Comparison of ENCODE assay signal across 13 cellular contexts in the genomic region with DNA sequence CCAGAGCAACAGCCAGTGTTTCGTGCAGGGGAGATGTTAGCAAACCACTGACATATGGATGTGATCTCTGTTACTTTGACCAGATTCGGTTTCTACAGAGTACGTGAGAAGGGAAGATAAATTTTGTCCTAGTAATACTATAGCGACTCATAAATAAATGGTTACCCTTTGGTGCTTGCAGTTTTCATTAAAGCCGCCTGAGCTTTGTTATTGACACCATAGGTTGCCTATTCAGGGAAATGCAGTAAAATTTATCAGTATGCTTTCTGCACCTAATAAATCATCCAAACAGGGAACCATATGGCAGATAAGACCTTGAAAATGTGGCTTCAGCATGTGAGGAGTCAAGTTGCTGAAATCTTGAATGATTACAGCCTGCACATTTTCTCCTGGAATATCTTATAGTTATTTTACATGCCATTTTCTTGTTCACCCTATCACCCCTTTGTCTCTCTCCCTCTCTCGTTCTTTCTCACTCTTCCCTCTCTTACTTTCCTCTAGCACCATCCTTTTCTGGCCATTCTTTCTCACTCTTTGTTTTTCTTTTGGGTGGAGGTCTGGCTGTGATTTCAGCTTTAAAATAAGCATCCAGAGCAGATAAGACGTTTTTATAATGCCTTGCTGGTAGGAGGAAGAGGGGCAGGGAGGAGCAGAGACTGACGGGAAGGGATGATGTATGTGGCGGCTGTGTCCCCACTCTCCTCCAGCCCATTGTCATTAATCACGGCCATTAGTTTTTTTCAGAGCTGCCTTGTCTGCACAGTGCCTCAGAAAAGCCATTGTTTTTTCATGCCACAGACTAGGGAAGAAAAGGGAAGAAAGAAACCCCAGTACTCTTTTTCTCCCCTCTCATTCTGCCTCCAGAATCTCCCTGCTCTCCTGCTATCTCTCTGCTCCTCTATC.
A peak's percentile ranks its signal among the peaks of the same experiment; 100 is the strongest.
DNase-seq lines count a peak whose midpoint lies in the region; ATAC-seq, FAIRE-seq and TF ChIP-seq lines count a peak whose summit lies in the region.
"Had no signal": no experiment of that assay in that cellular context is flagged by ENCODE, and none has a peak within 500 bp of the region (broad histone marks: within the 10 kb centered on the region; RNA-seq: fewer than 3 reads in every experiment).

No MANE protein-coding gene starts in this region.

- H4K20me1 ChIP-seq in BLaER1 treated with 17β-estradiol and CSF1 and Interleukin-3, amounts not matched to agents 10 nM and 100 nM, result no peaks in the 10 kb centered on the region

- 0 out of 20 replicates have a peak overlapping the region, but pooled peaks of 1 of the 10 experiments have one; percentile 7 for H3K4me3 ChIP-seq in BLaER1 treated with 17β-estradiol and CSF1 and Interleukin-3, amounts not matched to agents 10 nM and 100 nM
- H3K4me3 ChIP-seq in fibroblast of the aortic adventitia (ENCODE audit: low read depth, low read length) (peak overlapping the region; percentile 6), HAP-1 (no peak overlapping the region)

- no peak overlapping the region for H3K4me3 Mint-ChIP-seq in Calu3 (ENCODE audit: low read depth, unreplicated experiment)
- no peak overlapping the region for H3K4me3 Mint-ChIP-seq in activated T-cell treated with anti-CD3 and anti-CD28 coated beads, Interleukin-2, amount 50 U/mL, for 4 hours
- H3K4me3 Mint-ChIP-seq: activated B cell treated with CpG ODN at 0.5 μM for 24 hours had no signal

- peak; percentile 33 for ATAC-seq in GM21786 (IDR thresholded peaks at IDR 0.05; ENCODE audit: unreplicated experiment)
- ATAC-seq in activated T-cell treated with anti-CD3 and anti-CD28 coated beads, Interleukin-2, amount 50 U/mL, for 4 hours, result no peak

- no peaks in the 10 kb centered on the region for H3K36me3 Mint-ChIP-seq in Calu3 (ENCODE audit: insufficient read depth, unreplicated experiment)
- no peaks in the 10 kb centered on the region for H3K36me3 Mint-ChIP-seq in activated T-cell treated with anti-CD3 and anti-CD28 coated beads, Interleukin-2, amount 50 U/mL, for 4 hours (ENCODE audit: insufficient read depth)

- H3K4me1 Mint-ChIP-seq in Calu3 (ENCODE audit: low read depth, unreplicated experiment), result no peaks in the 10 kb centered on the region
- H3K4me1 Mint-ChIP-seq in activated T-cell treated with anti-CD3 and anti-CD28 coated beads, Interleukin-2, amount 50 U/mL, for 4 hours (ENCODE audit: low read depth), result no peaks in the 10 kb centered on the region

- peak overlapping the region in 6 of 11 experiments; percentile 44 to 94 (median 78); a peak in 10 of 22 replicates for H3K27ac ChIP-seq in BLaER1 treated with 17β-estradiol and CSF1 and Interleukin-3, amounts not matched to agents 10 nM and 100 nM
- H3K27ac ChIP-seq: parathyroid adenoma, RWPE1 had no signal

- no peaks in the 10 kb centered on the region for H3K9me3 Mint-ChIP-seq in Calu3 (ENCODE audit: low read depth, unreplicated experiment)
- H3K9me3 Mint-ChIP-seq in activated T-cell treated with anti-CD3 and anti-CD28 coated beads, Interleukin-2, amount 50 U/mL, for 4 hours, result no peaks in the 10 kb centered on the region
- H3K9me3 Mint-ChIP-seq: activated B cell treated with CpG ODN at 0.5 μM for 24 hours had no signal

- CTCF ChIA-PET in Calu3 (lab: Charles Lee), result interaction anchor here (0.7 kb wide), 1 partner anchor 1084 kb away, joined by 3 read pairs; no protein-coding TSS in a partner anchor

- BruUV-seq in Calu3 (replicated peaks; lab: Mats Ljungman, UMichigan), result no TSS peak

- H3K27me3 Mint-ChIP-seq in Calu3 (ENCODE audit: unreplicated experiment), result peaks cover 31% of the 10 kb centered on the region
- H3K27me3 Mint-ChIP-seq in activated T-cell treated with anti-CD3 and anti-CD28 coated beads, Interleukin-2, amount 50 U/mL, for 4 hours (ENCODE audit: low read depth), result peaks cover 13% of the 10 kb centered on the region

- in situ Hi-C loops in HAP-1 (cut with MboI; ENCODE audit: low sequenced_read_pairs), result no loop called here

- no peak overlapping the region for H3K27ac Mint-ChIP-seq in Calu3 (ENCODE audit: unreplicated experiment)
- H3K27ac Mint-ChIP-seq: activated B cell treated with CpG ODN at 0.5 μM for 24 hours had no signal

- peak overlapping the region in 5 of 11 experiments; percentile 61 to 87 (median 82); a peak in 10 of 22 replicates for H3K4me2 ChIP-seq in BLaER1 treated with 17β-estradiol and CSF1 and Interleukin-3, amounts not matched to agents 10 nM and 100 nM

- intact Hi-C loops in Calu3 (cut with micrococcal nuclease; ENCODE audit: unreplicated experiment), result no loop called here

- peak overlapping the region in 4 of 11 experiments; percentile 51 to 70 (median 61); a peak in 7 of 22 replicates for H3K9ac ChIP-seq in BLaER1 treated with 17β-estradiol and CSF1 and Interleukin-3, amounts not matched to agents 10 nM and 100 nM
- H3K9ac ChIP-seq: parathyroid adenoma had no signal

- DNase-seq in HTR-8/SVneo (ENCODE audit: insufficient read length, low spot score) (peak; percentile 13), fibroblast of the aortic adventitia (ENCODE audit: low read depth) (peak; percentile 94), DMS53 (lab: John Stamatoyannopoulos, UW) (no peak), Calu3 (no peak), HAP-1 (ENCODE audit: low spot score in 2 of 2) (no peak)
- no peak for DNase-seq in activated T-cell treated with anti-CD3 and anti-CD28 coated beads, Interleukin-2, amount 50 U/mL, for 4 hours
- DNase-seq: activated B cell treated with CpG ODN at 0.5 μM for 24 hours; activated effector memory CD4-positive, alpha-beta T cell treated with anti-CD3 and anti-CD28 coated beads, Interleukin-2, amount 50 U/mL, for 16 hours; NCI-H1048 had no signal

- H3K36me3 ChIP-seq in BLaER1 treated with 17β-estradiol and CSF1 and Interleukin-3, amounts not matched to agents 10 nM and 100 nM, result no peaks in the 10 kb centered on the region
- H3K36me3 ChIP-seq in HAP-1 (replicated peaks), result no peaks in the 10 kb centered on the region

- TF ChIP-seq CTCF in fibroblast of the aortic adventitia (IDR thresholded peaks at IDR 0.05; ENCODE audit: insufficient read depth, low read length) (no peak), Calu3 (IDR thresholded peaks at IDR 0.05; ENCODE audit: unreplicated experiment) (no peak)

- H3K4me1 ChIP-seq in BLaER1 treated with 17β-estradiol and CSF1 and Interleukin-3, amounts not matched to agents 10 nM and 100 nM, result peaks cover 0 to 82% (median 20%) of the 10 kb centered on the region in 10 experiments; a peak in 12 of 20 replicates
- no peaks in the 10 kb centered on the region for H3K4me1 ChIP-seq in HAP-1
- H3K4me1 ChIP-seq: parathyroid adenoma had no signal

- no peaks in the 10 kb centered on the region for H3K9me3 ChIP-seq in BLaER1 treated with 17β-estradiol and CSF1 and Interleukin-3, amounts not matched to agents 10 nM and 100 nM (replicated peaks in 1 of 11)
- H3K9me3 ChIP-seq in HAP-1, result no peaks in the 10 kb centered on the region

- no peak for FAIRE-seq in HTR-8/SVneo (lab: Jason Lieb, UNC)

- peaks cover 0 to 4% (median 0%) of the 10 kb centered on the region in 11 experiments; a peak in 1 of 22 replicates for H3K27me3 ChIP-seq in BLaER1 treated with 17β-estradiol and CSF1 and Interleukin-3, amounts not matched to agents 10 nM and 100 nM
- H3K27me3 ChIP-seq in HAP-1 (ENCODE audit: low read depth), result peaks cover 2% of the 10 kb centered on the region; the same call in 1 of the 2 replicates

Comparison
In these comparisons a context has a peak if more than half of its experiments do, and no peak if none do; other contexts are left out.
1. DNase-seq: peak in HTR-8/SVneo (single experiment) and fibroblast of the aortic adventitia (single experiment); none in DMS53 (single experiment), Calu3 (single experiment), activated T-cell treated with anti-CD3 and anti-CD28 coated beads, Interleukin-2, amount 50 U/mL, for 4 hours (single experiment) and HAP-1 (0 of 2).